25 cellular contexts compared by ENCODE assay signal in the genomic region with DNA sequence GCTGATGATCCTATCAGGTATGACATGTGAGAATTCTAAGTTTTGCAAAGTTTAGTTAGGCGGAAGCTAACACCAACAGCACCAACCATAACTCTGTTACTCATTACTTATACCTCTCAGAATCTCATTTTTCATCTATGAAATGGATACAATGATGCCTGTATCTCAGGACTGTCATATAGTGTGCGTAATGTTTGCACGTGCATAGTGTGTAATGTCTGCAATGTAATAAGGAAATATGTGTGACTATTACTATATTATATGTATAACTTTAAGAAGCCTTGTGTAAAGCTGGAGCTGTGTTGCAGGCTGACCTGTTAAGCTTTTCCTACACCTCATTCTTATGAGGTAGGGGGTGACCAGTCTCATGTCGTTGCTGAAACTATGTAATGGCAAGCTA. TPM values are rescaled to one million over a fixed set of nuclear protein-coding genes. Genes with fewer than 3 reads are reported as not detected.
A peak's percentile ranks its signal among the peaks of the same experiment; 100 is the strongest.
DNase-seq lines count a peak whose midpoint lies in the region; ATAC-seq and TF ChIP-seq lines count a peak whose summit lies in the region.
"Had no signal": no experiment of that assay in that cellular context is flagged by ENCODE, and none has a peak within 500 bp of the region (broad histone marks: within the 10 kb centered on the region; RNA-seq: fewer than 3 reads in every experiment).

No MANE protein-coding gene starts in this region.

- H3K27me3 ChIP-seq in lower lobe of right lung (ENCODE audit: low read depth): no peaks in the 10 kb centered on the region
- H3K27me3 ChIP-seq: BLaER1 treated with 17β-estradiol and CSF1 and Interleukin-3, amounts not matched to agents 10 nM and 100 nM had no signal

- no peaks in the 10 kb centered on the region for H3K36me3 Mint-ChIP-seq in activated CD4-positive, alpha-beta T cell treated with anti-CD3 and anti-CD28 coated beads, Interleukin-2, amount 10 ng/mL, durations not matched to agents 24 days and 14 days (ENCODE audit: low read depth)
- H3K36me3 Mint-ChIP-seq: CD14-positive monocyte; CD4-positive, alpha-beta memory T cell; CD4-positive, CD25-positive, alpha-beta regulatory T cell; CD8-positive, alpha-beta memory T cell had no signal

- H3K27ac Mint-ChIP-seq in activated CD4-positive, alpha-beta T cell treated with anti-CD3 and anti-CD28 coated beads, Interleukin-2, amount 10 ng/mL, durations not matched to agents 24 days and 14 days: no peak overlapping the region
- H3K27ac Mint-ChIP-seq: B cell; CD14-positive monocyte; CD4-positive, alpha-beta memory T cell; CD4-positive, CD25-positive, alpha-beta regulatory T cell; CD8-positive, alpha-beta memory T cell had no signal

- H3K36me3 ChIP-seq in lower lobe of right lung: no peaks in the 10 kb centered on the region
- H3K36me3 ChIP-seq: BLaER1 treated with 17β-estradiol and CSF1 and Interleukin-3, amounts not matched to agents 10 nM and 100 nM had no signal

- no peak for TF ChIP-seq CTCF in lower lobe of right lung (IDR thresholded peaks at IDR 0.05)

- no peaks in the 10 kb centered on the region for H3K9me3 ChIP-seq in lower lobe of right lung
- H3K9me3 ChIP-seq: A549; BLaER1 treated with 17β-estradiol and CSF1 and Interleukin-3, amounts not matched to agents 10 nM and 100 nM had no signal

- no peak overlapping the region for H3K4me3 Mint-ChIP-seq in activated CD4-positive, alpha-beta T cell treated with anti-CD3 and anti-CD28 coated beads, Interleukin-2, amount 10 ng/mL, durations not matched to agents 24 days and 14 days
- H3K4me3 Mint-ChIP-seq: B cell; CD14-positive monocyte; CD4-positive, alpha-beta memory T cell; CD4-positive, CD25-positive, alpha-beta regulatory T cell; CD8-positive, alpha-beta memory T cell had no signal

- no peak overlapping the region for H3K27ac ChIP-seq in lower lobe of right lung
- H3K27ac ChIP-seq: 22Rv1; A549; BLaER1 treated with 17β-estradiol and CSF1 and Interleukin-3, amounts not matched to agents 10 nM and 100 nM had no signal

- H3K4me1 Mint-ChIP-seq in activated CD4-positive, alpha-beta T cell treated with anti-CD3 and anti-CD28 coated beads, Interleukin-2, amount 10 ng/mL, durations not matched to agents 24 days and 14 days: peaks cover 2% of the 10 kb centered on the region
- H3K4me1 Mint-ChIP-seq: CD4-positive, alpha-beta memory T cell; CD4-positive, CD25-positive, alpha-beta regulatory T cell; CD8-positive, alpha-beta memory T cell had no signal

- no peak overlapping the region for H3K4me3 ChIP-seq in lower lobe of right lung
- H3K4me3 ChIP-seq: A549; BLaER1 treated with 17β-estradiol and CSF1 and Interleukin-3, amounts not matched to agents 10 nM and 100 nM had no signal

- ATAC-seq in left colon: peak; percentile 96
- no peak for ATAC-seq in lower lobe of right lung
- ATAC-seq: A549 had no signal

- intact Hi-C loops in activated CD4-positive, alpha-beta T cell treated with anti-CD3 and anti-CD28 coated beads, Interleukin-2, amount 10 ng/mL, durations not matched to agents 24 days and 14 days (cut with micrococcal nuclease): no loop called here
- intact Hi-C loops in left colon (cut with DNase I, micrococcal nuclease) (no loop called here), lower lobe of right lung (cut with DNase I) (no loop called here)

- no peaks in the 10 kb centered on the region for H3K9me3 Mint-ChIP-seq in activated CD4-positive, alpha-beta T cell treated with anti-CD3 and anti-CD28 coated beads, Interleukin-2, amount 10 ng/mL, durations not matched to agents 24 days and 14 days
- H3K9me3 Mint-ChIP-seq: CD14-positive monocyte; CD4-positive, alpha-beta memory T cell; CD4-positive, CD25-positive, alpha-beta regulatory T cell; CD8-positive, alpha-beta memory T cell had no signal

- peak; percentile 36 for DNase-seq in activated CD4-positive, alpha-beta T cell treated with anti-CD3 and anti-CD28 coated beads, Interleukin-2, amount 10 ng/mL, durations not matched to agents 24 days and 14 days
- DNase-seq in activated CD4-positive, alpha-beta T cell treated with anti-CD3 and anti-CD28 coated beads, Interleukin-2, amount 50 U/mL, for 48 hours: no peak
- no peak for DNase-seq in left colon
- DNase-seq in NCI-H524 (lab: John Stamatoyannopoulos, UW): no peak
- no peak for DNase-seq in lower lobe of right lung
- DNase-seq: AML-193; CD4-positive, alpha-beta memory T cell; CD4-positive, CD25-positive, alpha-beta regulatory T cell; CD8-positive, alpha-beta memory T cell; COR-L47; DMS 273 treated with DMSO at 0.1 percent for 48 hours; DMS153; DMS53; DMS79; DND-41; EL; GDM1 had no signal

- no peaks in the 10 kb centered on the region for H3K27me3 Mint-ChIP-seq in activated CD4-positive, alpha-beta T cell treated with anti-CD3 and anti-CD28 coated beads, Interleukin-2, amount 10 ng/mL, durations not matched to agents 24 days and 14 days
- H3K27me3 Mint-ChIP-seq: B cell; CD4-positive, alpha-beta memory T cell had no signal

- H3K4me1 ChIP-seq in lower lobe of right lung: no peaks in the 10 kb centered on the region

RNA-seq across cellular contexts. Expression of gene ADCY10, which starts 13.0 kb away (rescaled TPM):
- 0.09 and 0.19 TPM in 2 replicates for total RNA-seq in activated CD4-positive, alpha-beta T cell treated with anti-CD3 and anti-CD28 coated beads, Interleukin-2, amount 10 ng/mL, durations not matched to agents 24 days and 14 days
- total RNA-seq in left colon (under 1 TPM; 0.42 to 0.64 TPM), lower lobe of right lung (0.09 TPM)
- total RNA-seq: A172, Daoy, G401 had no signal

RNA-seq across cellular contexts. Expression of gene DCAF6, which starts 35.6 kb away (rescaled TPM):
- total RNA-seq in activated CD4-positive, alpha-beta T cell treated with anti-CD3 and anti-CD28 coated beads, Interleukin-2, amount 10 ng/mL, durations not matched to agents 24 days and 14 days: 20.6 and 24.1 TPM in 2 replicates
- total RNA-seq in left colon (10 to 100 TPM; 60.0 to 60.2 TPM), lower lobe of right lung (50.6 TPM)

RNA-seq across cellular contexts. Expression of gene MPC2, which starts 36.0 kb away (rescaled TPM):
- 32.2 and 38.9 TPM in 2 replicates for total RNA-seq in activated CD4-positive, alpha-beta T cell treated with anti-CD3 and anti-CD28 coated beads, Interleukin-2, amount 10 ng/mL, durations not matched to agents 24 days and 14 days
- 100 to 1,000 TPM; 162 to 164 TPM for total RNA-seq in left colon
- 49.6 TPM for total RNA-seq in lower lobe of right lung
